Comparison of ENCODE assay signal across 19 cellular contexts in genomic region chr1:116765962-116766361, GRCh38. TPM values are rescaled to one million over a fixed set of nuclear protein-coding genes. Genes with fewer than 3 reads are reported as not detected.
DNase-seq lines count a peak whose midpoint lies in the region; ATAC-seq, FAIRE-seq and TF ChIP-seq lines count a peak whose summit lies in the region.
"Had no signal": no experiment of that assay in that cellular context is flagged by ENCODE, and none has a peak within 500 bp of the region (broad histone marks: within the 10 kb centered on the region; RNA-seq: fewer than 3 reads in every experiment).

No MANE protein-coding gene starts in this region.

- peak overlapping the region; percentile 99 for H3K27ac Mint-ChIP-seq in activated T-cell treated with anti-CD3 and anti-CD28 coated beads, Interleukin-2, amount 50 U/mL, for 72 hours

- H3K4me1 ChIP-seq in HepG2 (ENCODE audit: insufficient read depth, low read length) (peaks cover 13% of the 10 kb centered on the region), right lobe of liver (peaks cover 0 to 9% (median 0%) of the 10 kb centered on the region in 4 donors), heart left ventricle (peaks cover 0 to 65% (median 0%) of the 10 kb centered on the region in 12 donors)
- H3K4me1 ChIP-seq: psoas muscle had no signal

- TF ChIP-seq POLR2A in HepG2 (IDR thresholded peaks at IDR 0.05; ENCODE audit: insufficient read depth in 1 of 2, low read depth in 2 of 2, low read length in 2 of 2) (no peak), right lobe of liver (IDR thresholded peaks at IDR 0.05) (no peak), heart left ventricle (IDR thresholded peaks at IDR 0.05) (no peak)

- BruUV-seq in HepG2 (replicated peaks; lab: Mats Ljungman, UMichigan) = no TSS peak

- peak overlapping the region; percentile 98 to 99 for H3K4me3 Mint-ChIP-seq in activated T-cell treated with anti-CD3 and anti-CD28 coated beads, Interleukin-2, amount 50 U/mL, for 72 hours

- in situ Hi-C loops in HepG2 (cut with HindIII; ENCODE audit: extremely low pct_ligation_motif_present, low pct_unique_long_range_greater_than_20kb) = no loop called here

- H3K4me3 ChIP-seq in HepG2 (replicated peaks in 1 of 3; ENCODE audit: insufficient read depth in 1 of 3, low read depth in 2 of 3, low read length in 3 of 3) (no peak overlapping the region), right lobe of liver (no peak overlapping the region), fibroblast of the aortic adventitia (ENCODE audit: low read depth, low read length) (no peak overlapping the region), heart left ventricle (no peak overlapping the region)
- H3K4me3 ChIP-seq: BLaER1, esophagus muscularis mucosa, psoas muscle had no signal

- TF ChIP-seq CTCF in HepG2 (CRISPR knock-in tag; IDR thresholded peaks at IDR 0.05) = no peak
- TF ChIP-seq CTCF in right lobe of liver (IDR thresholded peaks at IDR 0.05) = no peak
- no peak for TF ChIP-seq CTCF in fibroblast of the aortic adventitia (IDR thresholded peaks at IDR 0.05; ENCODE audit: insufficient read depth, low read length)
- TF ChIP-seq CTCF in heart left ventricle (IDR thresholded peaks at IDR 0.05) = no peak

- intact Hi-C loops in HepG2 (cut with micrococcal nuclease; ENCODE audit: unreplicated experiment) = no loop called here
- intact Hi-C loops in right lobe of liver (cut with DNase I) = no loop called here
- intact Hi-C loops in heart left ventricle (cut with DNase I) = no loop called here

- H3K4me1 Mint-ChIP-seq in activated T-cell treated with anti-CD3 and anti-CD28 coated beads, Interleukin-2, amount 50 U/mL, for 72 hours (ENCODE audit: low read depth) = peaks cover 99% of the 10 kb centered on the region

- no peaks in the 10 kb centered on the region for H4K20me1 ChIP-seq in HepG2 (ENCODE audit: insufficient read depth, low read length)
- H4K20me1 ChIP-seq: BLaER1 had no signal

- FAIRE-seq in HepG2 (lab: Jason Lieb, UNC) = no peak
- FAIRE-seq: G401.6, RCC 7860 had no signal

- POLR2A ChIA-PET in HepG2 (lab: Yijun Ruan, JAX) = no interaction called here

- TF ChIP-seq EP300 in HepG2 (IDR thresholded peaks at IDR 0.05; ENCODE audit: low read depth in 2 of 2, low read length in 2 of 2) (no peak), HepG2 (CRISPR knock-in tag; IDR thresholded peaks at IDR 0.05; ENCODE audit: borderline replicate concordance) (no peak)

- H3K79me2 ChIP-seq in HepG2 (ENCODE audit: insufficient read depth, low read length) = no peaks in the 10 kb centered on the region

- no peaks in the 10 kb centered on the region for H3K27me3 Mint-ChIP-seq in activated T-cell treated with anti-CD3 and anti-CD28 coated beads, Interleukin-2, amount 50 U/mL, for 72 hours (ENCODE audit: low read depth)

- CTCF ChIA-PET in HepG2 (lab: Yijun Ruan, JAX; ENCODE audit: low intra/inter-chr PET ratio, low total read pairs) = no interaction called here

- H3K27me3 ChIP-seq in HepG2 (ENCODE audit: control insufficient read depth in 1 of 2, insufficient read depth in 2 of 2, low read length in 2 of 2) = peaks cover 0 to 4% of the 10 kb centered on the region in 2 experiments; a peak in 2 of 5 replicates
- H3K27me3 ChIP-seq in right lobe of liver = no peaks in the 10 kb centered on the region
- H3K27me3 ChIP-seq in heart left ventricle = no peaks in the 10 kb centered on the region
- H3K27me3 ChIP-seq: BLaER1, esophagus muscularis mucosa had no signal

- H3K27ac ChIP-seq in HepG2 (ENCODE audit: extremely low read length, insufficient read depth, low read length) (no peak overlapping the region), right lobe of liver (no peak overlapping the region), heart left ventricle (peak overlapping the region in 1 of 12 donors; percentile 76)
- H3K27ac ChIP-seq: BLaER1, esophagus muscularis mucosa, psoas muscle had no signal

- H3K9me3 Mint-ChIP-seq in activated T-cell treated with anti-CD3 and anti-CD28 coated beads, Interleukin-2, amount 50 U/mL, for 72 hours = no peaks in the 10 kb centered on the region

- H2AFZ ChIP-seq in HepG2 (ENCODE audit: low read length) = no peak overlapping the region

- H3K36me3 Mint-ChIP-seq in activated T-cell treated with anti-CD3 and anti-CD28 coated beads, Interleukin-2, amount 50 U/mL, for 72 hours (ENCODE audit: insufficient read depth in 2 of 2) = peaks cover 53 to 71% of the 10 kb centered on the region in 2 donors

- TF ChIP-seq RAD21 in HepG2 (CRISPR knock-in tag; IDR thresholded peaks at IDR 0.05) = no peak

- H3K4me2 ChIP-seq in HepG2 (ENCODE audit: low read depth, low read length) = no peak overlapping the region
- H3K4me2 ChIP-seq: BLaER1 had no signal

- H3K36me3 ChIP-seq in HepG2 (replicated peaks in 1 of 2; ENCODE audit: control insufficient read depth in 1 of 2, insufficient read depth in 2 of 2, low read length in 2 of 2) (no peaks in the 10 kb centered on the region), right lobe of liver (no peaks in the 10 kb centered on the region), heart left ventricle (peaks cover 0 to 4% (median 0%) of the 10 kb centered on the region in 9 donors)
- H3K36me3 ChIP-seq: BLaER1, esophagus muscularis mucosa had no signal

- DNase-seq in HepG2 (ENCODE audit: low spot score) (no peak), right lobe of liver (no peak), fibroblast of the aortic adventitia (ENCODE audit: low read depth) (peak; percentile 50), SW480 (ENCODE audit: low spot score) (no peak), superior temporal gyrus (ENCODE audit: extremely low spot score) (no peak), iPS-NIHi11 (ENCODE audit: low spot score) (no peak), heart left ventricle (no peak)
- peak in 1 of 2 donors; percentile 38 for DNase-seq in activated T-cell treated with anti-CD3 and anti-CD28 coated beads, Interleukin-2, amount 50 U/mL, for 72 hours
- DNase-seq: NCI-H1048; psoas muscle; stimulated activated CD4-positive, alpha-beta T cell treated with anti-CD3 and anti-CD28 coated beads, Interleukin-4, amount 100 ng/mL, for 1 hour; stimulated activated naive CD4-positive, alpha-beta T cell; T1000 had no signal

- peak; percentile 20; the same call in 1 of the 3 replicates for ATAC-seq in HepG2
- ATAC-seq in right lobe of liver = no peak
- ATAC-seq in activated T-cell treated with anti-CD3 and anti-CD28 coated beads, Interleukin-2, amount 50 U/mL, for 72 hours (replicated peaks in 1 of 2) = no peak
- no peak for ATAC-seq in heart left ventricle
- ATAC-seq: HCT116, psoas muscle had no signal

- no peak overlapping the region for H3K9ac ChIP-seq in HepG2 (ENCODE audit: insufficient read depth, low read depth, low read length)
- H3K9ac ChIP-seq: BLaER1 had no signal

- H3K9me3 ChIP-seq in HepG2 (ENCODE audit: low read length) = no peaks in the 10 kb centered on the region
- no peaks in the 10 kb centered on the region for H3K9me3 ChIP-seq in right lobe of liver
- peaks cover 0 to 4% (median 0%) of the 10 kb centered on the region in 12 donors for H3K9me3 ChIP-seq in heart left ventricle
- H3K9me3 ChIP-seq: esophagus muscularis mucosa, psoas muscle had no signal

- WGBS in HepG2 (ENCODE audit: low lambda C conversion rate) = 0% methylated on average over 3 of the region's 4 CpGs
- WGBS in right lobe of liver (ENCODE audit: insufficient coverage, low coverage, low lambda C conversion rate, missing lambda C conversion rate) = 82% methylated on average over 2 of the region's 4 CpGs
- 87 to 93% (median 91%) methylated on average over 4 of the region's 4 CpGs for WGBS in heart left ventricle, 4 donors

TF ChIP-seq in HepG2, 621 proteins besides CTCF, POLR2A, EP300 and RAD21 (continues in another document):
- TF ChIP-seq NFE2L1 (CRISPR knock-in tag; IDR thresholded peaks at IDR 0.05; ENCODE audit: borderline replicate concordance) = no peak

RNA-seq across cellular contexts. Expression of gene CD2, which starts 11.7 kb away (rescaled TPM):
- not detected in 2 replicates for total RNA-seq in HepG2 (2016; rRNA removed; fragmentation: Illumina TruSeq; extraction: Trizol)
- not detected in 2 replicates for total RNA-seq in HepG2 (2016; cell fraction: cytosol; rRNA removed; fragmentation: Illumina TruSeq; extraction: Trizol; ENCODE audit: low read depth)
- not detected in 2 replicates for total RNA-seq in HepG2 (2016; cell fraction: insoluble cytoplasmic fraction; rRNA removed; fragmentation: Illumina TruSeq; extraction: Trizol)
- not detected in 2 replicates for total RNA-seq in HepG2 (2016; cell fraction: membrane; rRNA removed; fragmentation: Illumina TruSeq; extraction: Trizol)
- not detected in 2 replicates for total RNA-seq in HepG2 (2016; cell fraction: nucleus; rRNA removed; fragmentation: Illumina TruSeq; extraction: Trizol)
- polyA plus RNA-seq in HepG2 (2011; rRNA removed) = not detected in 2 replicates
- polyA plus RNA-seq in HepG2 (2011; cell fraction: cytosol; rRNA removed) = not detected in 2 replicates
- polyA plus RNA-seq in HepG2 (2011; cell fraction: nucleus; rRNA removed) = not detected in 2 replicates
- polyA plus RNA-seq in HepG2 (2012) = not detected in 2 replicates
- not detected in 2 replicates for polyA plus RNA-seq in HepG2 (2016; cell fraction: cytosol; fragmentation: Illumina TruSeq; extraction: Trizol; ENCODE audit: low read depth)
- not detected in 2 replicates for polyA plus RNA-seq in HepG2 (2016; cell fraction: insoluble cytoplasmic fraction; fragmentation: Illumina TruSeq; extraction: Trizol; ENCODE audit: low read depth)
- not detected in 2 replicates for polyA plus RNA-seq in HepG2 (2016; cell fraction: membrane; fragmentation: Illumina TruSeq; extraction: Trizol; ENCODE audit: low read depth)
- not detected in 2 replicates for polyA plus RNA-seq in HepG2 (2016; cell fraction: nucleus; fragmentation: Illumina TruSeq; extraction: Trizol; ENCODE audit: insufficient read depth, low read depth)
- not detected in 2 replicates for polyA minus RNA-seq in HepG2 (2011; rRNA and poly(A)+ RNA removed; ENCODE audit: low replicate concordance)
- polyA minus RNA-seq in HepG2 (2011; cell fraction: cytosol; rRNA and poly(A)+ RNA removed) = not detected in 2 replicates
- polyA minus RNA-seq in HepG2 (2011; cell fraction: nucleus; rRNA and poly(A)+ RNA removed) = not detected in 2 replicates
- 1 to 10 TPM in 2 of 6 experiments, under 1 TPM in 4; 0.13 to 1.5 (median 0.66) TPM for total RNA-seq in right lobe of liver
- 100 to 1,000 TPM; 232 to 298 TPM for total RNA-seq in activated T-cell treated with anti-CD3 and anti-CD28 coated beads, Interleukin-2, amount 50 U/mL, for 72 hours
- 0.65 TPM in 1 of 2 replicates, not detected in the other for total RNA-seq in fibroblast of the aortic adventitia (ENCODE audit: low replicate concordance)
- total RNA-seq in heart left ventricle = 1 to 10 TPM in 3 of 9 donors, under 1 TPM in 3, not detected in 3; 0.40 to 9.7 (median 1.1) TPM
- polyA plus RNA-seq in heart left ventricle = under 1 TPM; 0.33 to 0.53 TPM
- total RNA-seq: HT-29 had no signal

Comparison
In these comparisons a context has a peak if more than half of its experiments do, and no peak if none do; other contexts are left out.
1. RNA of gene CD2, which starts 11.7 kb away (total RNA-seq): 232 to 298 TPM in activated T-cell treated with anti-CD3 and anti-CD28 coated beads, Interleukin-2, amount 50 U/mL, for 72 hours; 0.13 to 1.5 TPM in right lobe of liver, 0.40 to 9.7 TPM in heart left ventricle, not detected in HepG2 and 0.65 TPM in fibroblast of the aortic adventitia; every median in the first group is over 10 times any median in the second.